26 cellular contexts compared by ENCODE assay signal in genomic region chr11:61128947-61129346, GRCh38. TPM values are rescaled to one million over a fixed set of nuclear protein-coding genes. Genes with fewer than 3 reads are reported as not detected.
DNase-seq lines count a peak whose midpoint lies in the region; ATAC-seq and TF ChIP-seq lines count a peak whose summit lies in the region.
"Had no signal": no experiment of that assay in that cellular context is flagged by ENCODE, and none has a peak within 500 bp of the region (broad histone marks: within the 10 kb centered on the region; RNA-seq: fewer than 3 reads in every experiment).

No MANE protein-coding gene starts in this region.

- WGBS in hepatocyte (ENCODE audit: low lambda C conversion rate, missing lambda C conversion rate): 88% methylated on average over 8 of the region's 8 CpGs

- peaks cover 15% of the 10 kb centered on the region for H3K4me1 ChIP-seq in CD4-positive, CD25-positive, alpha-beta regulatory T cell (ENCODE audit: control insufficient read depth, insufficient read depth, low read length, poor library complexity, severe bottlenecking)
- peaks cover 14% of the 10 kb centered on the region for H3K4me1 ChIP-seq in hepatocyte (ENCODE audit: insufficient read depth)

- H3K27me3 ChIP-seq in CD4-positive, CD25-positive, alpha-beta regulatory T cell (ENCODE audit: control insufficient read depth, insufficient read depth, low read length): no peaks in the 10 kb centered on the region
- H3K27me3 ChIP-seq in hepatocyte: no peaks in the 10 kb centered on the region
- H3K27me3 ChIP-seq: brain microvascular endothelial cell, Peyer's patch, stomach, tibial nerve had no signal

- H2AFZ ChIP-seq in hepatocyte: no peak overlapping the region

- H3K4me1 Mint-ChIP-seq in activated CD4-positive, alpha-beta T cell treated with anti-CD3 and anti-CD28 coated beads for 36 hours: peaks cover 27% of the 10 kb centered on the region
- H3K4me1 Mint-ChIP-seq in CD4-positive, CD25-positive, alpha-beta regulatory T cell: peaks cover 0 to 32% (median 13%) of the 10 kb centered on the region in 4 donors
- peaks cover 25% of the 10 kb centered on the region for H3K4me1 Mint-ChIP-seq in activated CD4-positive, alpha-beta memory T cell treated with anti-CD3 and anti-CD28 coated beads, Interleukin-2, amount 10 ng/mL, durations not matched to agents 7 days and 5 days

- H3K9me2 ChIP-seq in hepatocyte (replicated peaks; ENCODE audit: insufficient read depth): no peaks in the 10 kb centered on the region

- H4K20me1 ChIP-seq in hepatocyte (ENCODE audit: insufficient read depth, poor library complexity, severe bottlenecking): no peaks in the 10 kb centered on the region

- peak; percentile 38 for DNase-seq in activated CD4-positive, alpha-beta T cell treated with anti-CD3 and anti-CD28 coated beads for 36 hours
- no peak for DNase-seq in activated CD4-positive, alpha-beta T cell treated with anti-CD3 and anti-CD28 coated beads for 1 hour
- no peak for DNase-seq in CD4-positive, CD25-positive, alpha-beta regulatory T cell
- no peak for DNase-seq in activated CD4-positive, alpha-beta memory T cell treated with anti-CD3 and anti-CD28 coated beads, Interleukin-2, amount 10 ng/mL, durations not matched to agents 7 days and 5 days
- DNase-seq in hepatocyte (ENCODE audit: low spot score) (no peak), NCI-H526 (lab: John Stamatoyannopoulos, UW) (no peak), NCI-H345 (lab: John Stamatoyannopoulos, UW) (no peak)
- DNase-seq: brain microvascular endothelial cell, COR-L47, DMS79, GF-D8, left ventricle myocardium superior, NCI-H1105, NCI-H1930, NCI-H69, Peyer's patch, stomach had no signal

- H3K4me3 ChIP-seq in CD4-positive, CD25-positive, alpha-beta regulatory T cell (ENCODE audit: low read depth, low read length): no peak overlapping the region
- H3K4me3 ChIP-seq in hepatocyte: no peak overlapping the region
- H3K4me3 ChIP-seq: tibial nerve had no signal

- POLR2A ChIA-PET in activated CD4-positive, alpha-beta T cell treated with anti-CD3 and anti-CD28 coated beads for 36 hours (lab: Charles Lee): interaction anchor here (0.6 to 1.0 kb wide), 4 partner anchors 16 to 425 kb away, joined by 3 to 7 read pairs (median 3); no protein-coding TSS in a partner anchor
- POLR2A ChIA-PET in activated CD4-positive, alpha-beta memory T cell treated with anti-CD3 and anti-CD28 coated beads, Interleukin-2, amount 10 ng/mL, durations not matched to agents 7 days and 5 days (lab: Charles Lee): interaction anchor here (0.7 to 4.7 kb wide), 22 partner anchors 10 to 224 kb away, joined by 3 to 29 read pairs (median 4); partner anchors contain the start of gene TMEM109

- H3K4me2 ChIP-seq in hepatocyte: no peak overlapping the region

- peaks cover 36% of the 10 kb centered on the region for H3K36me3 ChIP-seq in CD4-positive, CD25-positive, alpha-beta regulatory T cell (ENCODE audit: control insufficient read depth, insufficient read depth, low read length)
- H3K36me3 ChIP-seq in hepatocyte (replicated peaks; ENCODE audit: insufficient read depth, low read depth): no peaks in the 10 kb centered on the region

- peak overlapping the region; percentile 28 for H3K27ac ChIP-seq in CD4-positive, CD25-positive, alpha-beta regulatory T cell (ENCODE audit: insufficient read depth, low read length, poor library complexity, severe bottlenecking)
- H3K27ac ChIP-seq in hepatocyte: peak overlapping the region; percentile 81
- H3K27ac ChIP-seq: brain microvascular endothelial cell, tibial nerve had no signal

- ATAC-seq in activated CD4-positive, alpha-beta T cell treated with anti-CD3 and anti-CD28 coated beads for 36 hours: no peak
- ATAC-seq in CD4-positive, CD25-positive, alpha-beta regulatory T cell (ENCODE audit: low read depth in 2 of 2): no peak
- ATAC-seq in HG03095 (IDR thresholded peaks at IDR 0.05; ENCODE audit: unreplicated experiment): no peak

- H3K4me3 Mint-ChIP-seq in activated CD4-positive, alpha-beta T cell treated with anti-CD3 and anti-CD28 coated beads for 36 hours: peak overlapping the region; percentile 13
- peak overlapping the region in 2 of 4 donors; percentile 28 to 79 for H3K4me3 Mint-ChIP-seq in CD4-positive, CD25-positive, alpha-beta regulatory T cell
- H3K4me3 Mint-ChIP-seq in activated CD4-positive, alpha-beta memory T cell treated with anti-CD3 and anti-CD28 coated beads, Interleukin-2, amount 10 ng/mL, durations not matched to agents 7 days and 5 days: no peak overlapping the region
- H3K4me3 Mint-ChIP-seq: mesothelial cell of epicardium had no signal

- no peaks in the 10 kb centered on the region for H3K9me3 Mint-ChIP-seq in activated CD4-positive, alpha-beta T cell treated with anti-CD3 and anti-CD28 coated beads for 36 hours (ENCODE audit: low read depth)
- peaks cover 0 to 1% (median 0%) of the 10 kb centered on the region in 7 donors for H3K9me3 Mint-ChIP-seq in CD4-positive, CD25-positive, alpha-beta regulatory T cell
- H3K9me3 Mint-ChIP-seq in activated CD4-positive, alpha-beta memory T cell treated with anti-CD3 and anti-CD28 coated beads, Interleukin-2, amount 10 ng/mL, durations not matched to agents 7 days and 5 days: no peaks in the 10 kb centered on the region
- H3K9me3 Mint-ChIP-seq: mesothelial cell of epicardium, naive B cell had no signal

- no peaks in the 10 kb centered on the region for H3K79me2 ChIP-seq in hepatocyte

- CTCF ChIA-PET in activated CD4-positive, alpha-beta T cell treated with anti-CD3 and anti-CD28 coated beads for 36 hours (lab: Charles Lee): interaction anchor here (0.6 to 3.6 kb wide), 33 partner anchors 9 to 298 kb away, joined by 3 to 18 read pairs (median 4); partner anchors contain the start of genes CD6 and TMEM109
- CTCF ChIA-PET in activated CD4-positive, alpha-beta memory T cell treated with anti-CD3 and anti-CD28 coated beads, Interleukin-2, amount 10 ng/mL, durations not matched to agents 7 days and 5 days (lab: Charles Lee): interaction anchor here (0.7 to 3.0 kb wide), 19 partner anchors 9 to 297 kb away, joined by 3 to 17 read pairs (median 3); no protein-coding TSS in a partner anchor

- intact Hi-C loops in activated CD4-positive, alpha-beta T cell treated with anti-CD3 and anti-CD28 coated beads for 36 hours (cut with DNase I, micrococcal nuclease): loop anchor here (1.0 to 5.0 kb wide), 10 partner anchors 20 to 352 kb away; partner anchors contain the start of gene VPS37C (in 1 of the 2)

- no peaks in the 10 kb centered on the region for H3K27me3 Mint-ChIP-seq in activated CD4-positive, alpha-beta T cell treated with anti-CD3 and anti-CD28 coated beads for 36 hours
- no peaks in the 10 kb centered on the region for H3K27me3 Mint-ChIP-seq in CD4-positive, CD25-positive, alpha-beta regulatory T cell
- H3K27me3 Mint-ChIP-seq in activated CD4-positive, alpha-beta memory T cell treated with anti-CD3 and anti-CD28 coated beads, Interleukin-2, amount 10 ng/mL, durations not matched to agents 7 days and 5 days: no peaks in the 10 kb centered on the region
- H3K27me3 Mint-ChIP-seq: naive B cell had no signal

- peak overlapping the region; percentile 64 for H3K27ac Mint-ChIP-seq in activated CD4-positive, alpha-beta T cell treated with anti-CD3 and anti-CD28 coated beads for 36 hours
- H3K27ac Mint-ChIP-seq in CD4-positive, CD25-positive, alpha-beta regulatory T cell: peak overlapping the region in 1 of 3 donors; percentile 78
- peak overlapping the region; percentile 42 for H3K27ac Mint-ChIP-seq in activated CD4-positive, alpha-beta memory T cell treated with anti-CD3 and anti-CD28 coated beads, Interleukin-2, amount 10 ng/mL, durations not matched to agents 7 days and 5 days
- H3K27ac Mint-ChIP-seq: mesothelial cell of epicardium had no signal

- no peak for TF ChIP-seq CTCF in hepatocyte (IDR thresholded peaks at IDR 0.05; ENCODE audit: poor library complexity)

- H3K9me3 ChIP-seq in CD4-positive, CD25-positive, alpha-beta regulatory T cell (ENCODE audit: control insufficient read depth in 2 of 2, low read length in 2 of 2): no peaks in the 10 kb centered on the region
- no peaks in the 10 kb centered on the region for H3K9me3 ChIP-seq in hepatocyte (ENCODE audit: low read depth)
- H3K9me3 ChIP-seq: Peyer's patch, stomach, tibial nerve had no signal

- H3K36me3 Mint-ChIP-seq in activated CD4-positive, alpha-beta T cell treated with anti-CD3 and anti-CD28 coated beads for 36 hours (ENCODE audit: low read depth): peaks cover 40% of the 10 kb centered on the region
- H3K36me3 Mint-ChIP-seq in CD4-positive, CD25-positive, alpha-beta regulatory T cell: peaks cover 22% of the 10 kb centered on the region
- H3K36me3 Mint-ChIP-seq in activated CD4-positive, alpha-beta memory T cell treated with anti-CD3 and anti-CD28 coated beads, Interleukin-2, amount 10 ng/mL, durations not matched to agents 7 days and 5 days (ENCODE audit: low read depth): peaks cover 38% of the 10 kb centered on the region
- H3K36me3 Mint-ChIP-seq: mesothelial cell of epicardium, naive B cell had no signal

RNA-seq across cellular contexts. Expression of gene CD5, which starts 26.7 kb away (rescaled TPM):
- total RNA-seq in activated CD4-positive, alpha-beta T cell treated with anti-CD3 and anti-CD28 coated beads for 36 hours: 100 to 1,000 TPM; 298 to 399 TPM
- 390 TPM for total RNA-seq in CD4-positive, CD25-positive, alpha-beta regulatory T cell
- polyA plus RNA-seq in CD4-positive, CD25-positive, alpha-beta regulatory T cell: 100 to 1,000 TPM; 150 to 253 (median 213) TPM
- total RNA-seq in activated CD4-positive, alpha-beta memory T cell treated with anti-CD3 and anti-CD28 coated beads, Interleukin-2, amount 10 ng/mL, durations not matched to agents 7 days and 5 days: 100 to 1,000 TPM; 359 to 373 TPM
- not detected in 2 replicates for total RNA-seq in hepatocyte
- 0.06 TPM in 1 of 2 replicates, not detected in the other for polyA plus RNA-seq in hepatocyte
- total RNA-seq: chondrocyte, epithelial cell of proximal tubule, M059J, mesothelial cell of epicardium, skeletal muscle tissue had no signal
- polyA plus RNA-seq: keratinocyte had no signal

RNA-seq across cellular contexts. Expression of gene VPS37C, which starts 32.3 kb away (rescaled TPM):
- total RNA-seq in activated CD4-positive, alpha-beta T cell treated with anti-CD3 and anti-CD28 coated beads for 36 hours: 10 to 100 TPM in 1 of 2 experiments, 1 to 10 TPM in 1; 9.5 to 10.6 TPM
- total RNA-seq in CD4-positive, CD25-positive, alpha-beta regulatory T cell: 2.8 TPM
- under 1 TPM; 0.30 to 0.68 (median 0.60) TPM for polyA plus RNA-seq in CD4-positive, CD25-positive, alpha-beta regulatory T cell
- total RNA-seq in activated CD4-positive, alpha-beta memory T cell treated with anti-CD3 and anti-CD28 coated beads, Interleukin-2, amount 10 ng/mL, durations not matched to agents 7 days and 5 days: 1 to 10 TPM; 6.1 to 7.5 TPM
- total RNA-seq in hepatocyte: 12.2 and 17.0 TPM in 2 replicates
- 23.0 and 26.6 TPM in 2 replicates for polyA plus RNA-seq in hepatocyte

Comparison
In these comparisons a context has a peak if more than half of its experiments do, and no peak if none do; other contexts are left out.
1. RNA of gene CD5, which starts 26.7 kb away (total RNA-seq): 298 to 399 TPM in activated CD4-positive, alpha-beta T cell treated with anti-CD3 and anti-CD28 coated beads for 36 hours, 390 TPM in CD4-positive, CD25-positive, alpha-beta regulatory T cell (single experiment) and 359 to 373 TPM in activated CD4-positive, alpha-beta memory T cell treated with anti-CD3 and anti-CD28 coated beads, Interleukin-2, amount 10 ng/mL, durations not matched to agents 7 days and 5 days; not detected in hepatocyte; every median in the first group is over 100 times any median in the second.